1 cellular context compared by ENCODE assay signal in the genomic region with DNA sequence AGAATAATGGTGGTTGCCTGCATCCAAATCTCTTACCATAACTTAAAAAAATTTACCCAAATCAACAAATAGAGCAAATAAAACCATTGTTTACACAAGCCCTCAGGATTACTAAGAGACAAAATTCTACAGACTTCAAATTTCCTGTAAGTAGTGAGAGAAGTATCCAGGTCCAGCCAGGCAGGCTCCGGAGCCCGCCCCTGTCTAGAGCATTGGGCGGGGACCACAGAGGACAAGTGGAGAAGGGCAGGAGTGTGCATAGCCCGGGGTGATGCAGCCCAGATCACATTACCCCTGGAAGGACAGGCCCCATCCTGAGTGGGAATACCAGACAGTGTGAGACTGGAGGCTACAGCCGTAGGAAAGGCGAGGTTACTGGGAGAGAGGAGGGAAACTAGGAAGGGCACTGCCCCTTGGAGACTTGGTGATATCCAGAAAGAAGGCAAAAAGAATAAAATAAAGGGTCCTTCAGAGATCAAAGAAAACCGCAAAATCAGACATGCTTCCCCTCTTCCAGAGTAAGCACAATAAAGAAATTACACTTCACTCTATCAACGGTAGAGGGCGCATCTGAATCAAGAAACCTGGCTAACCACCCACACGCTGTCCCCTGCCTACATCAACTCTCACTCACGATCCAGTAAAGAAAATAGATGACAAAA.
TF ChIP-seq lines count a peak whose summit lies in the region.

No MANE protein-coding gene starts in this region.

TF ChIP-seq in GM23338, 12 proteins besides CTCF, POLR2A, EP300 and RAD21 (continued from another document):
- TF ChIP-seq, protein P1, sequence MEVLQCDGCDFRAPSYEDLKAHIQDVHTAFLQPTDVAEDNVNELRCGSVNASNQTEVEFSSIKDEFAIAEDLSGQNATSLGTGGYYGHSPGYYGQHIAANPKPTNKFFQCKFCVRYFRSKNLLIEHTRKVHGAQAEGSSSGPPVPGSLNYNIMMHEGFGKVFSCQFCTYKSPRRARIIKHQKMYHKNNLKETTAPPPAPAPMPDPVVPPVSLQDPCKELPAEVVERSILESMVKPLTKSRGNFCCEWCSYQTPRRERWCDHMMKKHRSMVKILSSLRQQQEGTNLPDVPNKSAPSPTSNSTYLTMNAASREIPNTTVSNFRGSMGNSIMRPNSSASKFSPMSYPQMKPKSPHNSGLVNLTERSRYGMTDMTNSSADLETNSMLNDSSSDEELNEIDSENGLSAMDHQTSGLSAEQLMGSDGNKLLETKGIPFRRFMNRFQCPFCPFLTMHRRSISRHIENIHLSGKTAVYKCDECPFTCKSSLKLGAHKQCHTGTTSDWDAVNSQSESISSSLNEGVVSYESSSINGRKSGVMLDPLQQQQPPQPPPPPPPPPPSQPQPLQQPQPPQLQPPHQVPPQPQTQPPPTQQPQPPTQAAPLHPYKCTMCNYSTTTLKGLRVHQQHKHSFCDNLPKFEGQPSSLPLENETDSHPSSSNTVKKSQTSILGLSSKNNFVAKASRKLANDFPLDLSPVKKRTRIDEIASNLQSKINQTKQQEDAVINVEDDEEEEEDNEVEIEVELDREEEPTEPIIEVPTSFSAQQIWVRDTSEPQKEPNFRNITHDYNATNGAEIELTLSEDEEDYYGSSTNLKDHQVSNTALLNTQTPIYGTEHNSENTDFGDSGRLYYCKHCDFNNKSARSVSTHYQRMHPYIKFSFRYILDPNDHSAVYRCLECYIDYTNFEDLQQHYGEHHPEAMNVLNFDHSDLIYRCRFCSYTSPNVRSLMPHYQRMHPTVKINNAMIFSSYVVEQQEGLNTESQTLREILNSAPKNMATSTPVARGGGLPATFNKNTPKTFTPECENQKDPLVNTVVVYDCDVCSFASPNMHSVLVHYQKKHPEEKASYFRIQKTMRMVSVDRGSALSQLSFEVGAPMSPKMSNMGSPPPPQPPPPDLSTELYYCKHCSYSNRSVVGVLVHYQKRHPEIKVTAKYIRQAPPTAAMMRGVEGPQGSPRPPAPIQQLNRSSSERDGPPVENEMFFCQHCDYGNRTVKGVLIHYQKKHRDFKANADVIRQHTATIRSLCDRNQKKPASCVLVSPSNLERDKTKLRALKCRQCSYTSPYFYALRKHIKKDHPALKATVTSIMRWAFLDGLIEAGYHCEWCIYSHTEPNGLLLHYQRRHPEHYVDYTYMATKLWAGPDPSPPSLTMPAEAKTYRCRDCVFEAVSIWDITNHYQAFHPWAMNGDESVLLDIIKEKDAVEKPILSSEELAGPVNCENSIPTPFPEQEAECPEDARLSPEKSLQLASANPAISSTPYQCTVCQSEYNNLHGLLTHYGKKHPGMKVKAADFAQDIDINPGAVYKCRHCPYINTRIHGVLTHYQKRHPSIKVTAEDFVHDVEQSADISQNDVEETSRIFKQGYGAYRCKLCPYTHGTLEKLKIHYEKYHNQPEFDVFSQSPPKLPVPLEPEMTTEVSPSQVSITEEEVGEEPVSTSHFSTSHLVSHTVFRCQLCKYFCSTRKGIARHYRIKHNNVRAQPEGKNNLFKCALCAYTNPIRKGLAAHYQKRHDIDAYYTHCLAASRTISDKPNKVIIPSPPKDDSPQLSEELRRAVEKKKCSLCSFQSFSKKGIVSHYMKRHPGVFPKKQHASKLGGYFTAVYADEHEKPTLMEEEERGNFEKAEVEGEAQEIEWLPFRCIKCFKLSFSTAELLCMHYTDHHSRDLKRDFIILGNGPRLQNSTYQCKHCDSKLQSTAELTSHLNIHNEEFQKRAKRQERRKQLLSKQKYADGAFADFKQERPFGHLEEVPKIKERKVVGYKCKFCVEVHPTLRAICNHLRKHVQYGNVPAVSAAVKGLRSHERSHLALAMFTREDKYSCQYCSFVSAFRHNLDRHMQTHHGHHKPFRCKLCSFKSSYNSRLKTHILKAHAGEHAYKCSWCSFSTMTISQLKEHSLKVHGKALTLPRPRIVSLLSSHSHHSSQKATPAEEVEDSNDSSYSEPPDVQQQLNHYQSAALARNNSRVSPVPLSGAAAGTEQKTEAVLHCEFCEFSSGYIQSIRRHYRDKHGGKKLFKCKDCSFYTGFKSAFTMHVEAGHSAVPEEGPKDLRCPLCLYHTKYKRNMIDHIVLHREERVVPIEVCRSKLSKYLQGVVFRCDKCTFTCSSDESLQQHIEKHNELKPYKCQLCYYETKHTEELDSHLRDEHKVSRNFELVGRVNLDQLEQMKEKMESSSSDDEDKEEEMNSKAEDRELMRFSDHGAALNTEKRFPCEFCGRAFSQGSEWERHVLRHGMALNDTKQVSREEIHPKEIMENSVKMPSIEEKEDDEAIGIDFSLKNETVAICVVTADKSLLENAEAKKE (CRISPR knock-in tag; IDR thresholded peaks at IDR 0.05) = no peak
- TF ChIP-seq ZNF331 (CRISPR knock-in tag; IDR thresholded peaks at IDR 0.05; ENCODE audit: low read depth) = no peak
